26 cellular contexts compared by ENCODE assay signal in genomic region chr7:85010306-85010705, GRCh38.
"Had no signal": no experiment of that assay in that cellular context is flagged by ENCODE, and none has a peak within 500 bp of the region (broad histone marks: within the 10 kb centered on the region; RNA-seq: fewer than 3 reads in every experiment).

No MANE protein-coding gene starts in this region.

- H3K27ac ChIP-seq: breast epithelium, colonic mucosa, dorsolateral prefrontal cortex, hepatocyte, left lung, right lobe of liver, testis, vagina had no signal

- H3K4me1 ChIP-seq: breast epithelium, colonic mucosa, left lung, right lobe of liver, testis, vagina had no signal

- H3K27me3 ChIP-seq: breast epithelium, colonic mucosa, dorsolateral prefrontal cortex, hepatocyte, left lung, right lobe of liver, testis, vagina had no signal

- H3K36me3 ChIP-seq: breast epithelium, colonic mucosa, left lung, right lobe of liver, vagina had no signal

- H3K9me3 ChIP-seq: breast epithelium, colonic mucosa, left lung, right lobe of liver, testis, vagina had no signal

- ATAC-seq: activated T-cell treated with anti-CD3 and anti-CD28 coated beads, Interleukin-2, amount 50 U/mL, for 72 hours; effector memory CD8-positive, alpha-beta T cell; esophagus mucosa; left lung; naive thymus-derived CD4-positive, alpha-beta T cell; right lobe of liver; stimulated activated memory B cell treated with anti-CD40 and anti-IgM and Interleukin-4, amounts not matched to agents 10 μg/mL and 1 μg/mL and 100 μg/mL, for 72 hours had no signal

- H3K4me3 ChIP-seq: breast epithelium, colonic mucosa, dorsolateral prefrontal cortex, hepatocyte, left lung, lung, right lobe of liver, testis, vagina had no signal

- DNase-seq: activated CD4-positive, alpha-beta memory T cell treated with anti-CD3 and anti-CD28 coated beads for 36 hours; activated CD4-positive, alpha-beta T cell treated with anti-CD3 and anti-CD28 coated beads for 48 hours; activated CD4-positive, CD25-positive, alpha-beta regulatory T cell; activated effector memory CD4-positive, alpha-beta T cell treated with Interleukin-2 at 50 U/mL for 16 hours; activated naive CD4-positive, alpha-beta T cell treated with anti-CD3 and anti-CD28 coated beads for 36 hours; activated naive CD8-positive, alpha-beta T cell treated with anti-CD3 and anti-CD28 coated beads, Interleukin-2, amount 10 ng/mL, durations not matched to agents 7 days and 5 days; activated T-cell treated with anti-CD3 and anti-CD28 coated beads, Interleukin-2, amount 50 U/mL, for 72 hours; amniotic stem cell; colonic mucosa; dorsolateral prefrontal cortex; effector memory CD8-positive, alpha-beta T cell; foreskin melanocyte; kidney glomerular epithelial cell; left lung; naive thymus-derived CD4-positive, alpha-beta T cell; occipital lobe; right lobe of liver; small intestine; testis; trophoblast cell had no signal
